8 cellular contexts compared by ENCODE assay signal in genomic region chr2:54330226-54331094, GRCh38.
A peak's percentile ranks its signal among the peaks of the same experiment; 100 is the strongest.
DNase-seq lines count a peak whose midpoint lies in the region; ATAC-seq and FAIRE-seq lines count a peak whose summit lies in the region.

No MANE protein-coding gene starts in this region.

- H3K27ac ChIP-seq in cingulate gyrus (ENCODE audit: low read depth, low read length), result peak overlapping the region; percentile 98

- peak; percentile 91 for FAIRE-seq in GM19239 (lab: Jason Lieb, UNC)

- ATAC-seq in HG03439 (IDR thresholded peaks at IDR 0.05; ENCODE audit: unreplicated experiment), result peak; percentile 97

- DNase-seq in AG20443 (ENCODE audit: low spot score) (peak; percentile 100), GM19239 (ENCODE audit: insufficient read length, low spot score) (peak; percentile 64), NCI-H510A (lab: John Stamatoyannopoulos, UW) (peak; percentile 96), kidney glomerular epithelial cell (lab: John Stamatoyannopoulos, UW) (peak; percentile 90)
- DNase-seq in activated CD4-positive, alpha-beta T cell treated with anti-CD3 and anti-CD28 coated beads for 48 hours, result peak; percentile 93
- peak; percentile 93 for DNase-seq in stimulated activated CD4-positive, alpha-beta T cell treated with anti-CD3 and anti-CD28 coated beads, Interleukin-15, amount 100 ng/mL, for 24 hours

Comparison
In these comparisons a context has a peak if more than half of its experiments do, and no peak if none do; other contexts are left out.
1. Peak in every context shown above with its lines: DNase-seq, ATAC-seq and H3K27ac ChIP-seq.